Comparison of ENCODE assay signal across 22 cellular contexts in the genomic region with DNA sequence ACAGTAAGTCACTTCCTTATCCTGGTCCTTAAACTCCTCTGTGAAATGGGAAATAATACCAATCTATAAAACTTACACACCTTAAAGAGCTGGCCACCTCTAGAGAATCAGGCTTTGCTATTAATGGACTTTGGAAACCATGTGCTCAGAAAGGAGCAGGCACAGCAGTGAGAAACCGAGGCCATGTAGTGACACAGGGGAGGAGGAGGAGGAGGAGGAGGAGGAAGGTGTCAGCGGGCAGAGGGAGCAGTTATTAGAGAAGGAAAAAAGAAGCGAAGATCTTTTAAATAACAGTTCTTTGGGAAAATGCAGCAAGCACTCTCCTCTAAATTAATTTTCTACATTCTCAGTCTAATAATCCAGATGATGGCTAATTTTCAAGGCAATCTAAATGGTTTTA. TPM values are rescaled to one million over a fixed set of nuclear protein-coding genes. Genes with fewer than 3 reads are reported as not detected.
DNase-seq lines count a peak whose midpoint lies in the region; ATAC-seq, FAIRE-seq and TF ChIP-seq lines count a peak whose summit lies in the region.
"Had no signal": no experiment of that assay in that cellular context is flagged by ENCODE, and none has a peak within 500 bp of the region (broad histone marks: within the 10 kb centered on the region; RNA-seq: fewer than 3 reads in every experiment).

No MANE protein-coding gene starts in this region.

- H3K4me3 Mint-ChIP-seq in MCF 10A (ENCODE audit: unreplicated experiment): no peak overlapping the region
- H3K4me3 Mint-ChIP-seq: CD14-positive monocyte; CD4-positive, alpha-beta T cell; CD8-positive, alpha-beta memory T cell; HFFc6 had no signal

- H3K27ac ChIP-seq in mammary epithelial cell (ENCODE audit: insufficient read depth, low read depth, low read length) (no peak overlapping the region), small intestine (ENCODE audit: low read depth in 1 of 2, low read length in 1 of 2) (no peak overlapping the region)
- H3K27ac ChIP-seq: 22Rv1; BLaER1 treated with 17β-estradiol and CSF1 and Interleukin-3, amounts not matched to agents 10 nM and 100 nM had no signal

- FAIRE-seq in small intestine (lab: Jason Lieb, UNC): no peak
- FAIRE-seq: A204.1, D721Med, H54 had no signal

- ATAC-seq in HG02840 (IDR thresholded peaks at IDR 0.05; ENCODE audit: low FRiP score, unreplicated experiment): no peak

- 77% methylated on average over 2 of the region's 3 CpGs for WGBS in mammary epithelial cell (ENCODE audit: low coverage, missing lambda C conversion rate)
- 67 to 82% (median 73%) methylated on average over 3 of the region's 3 CpGs for WGBS in small intestine, 3 donors

- no peaks in the 10 kb centered on the region for H3K79me2 ChIP-seq in mammary epithelial cell (ENCODE audit: insufficient read depth, low read length)

- H3K27me3 ChIP-seq in mammary epithelial cell (ENCODE audit: insufficient read depth, low read length) (no peaks in the 10 kb centered on the region), small intestine (ENCODE audit: control insufficient read depth in 2 of 2, insufficient read depth in 2 of 2, low read length in 2 of 2) (no peaks in the 10 kb centered on the region)
- H3K27me3 ChIP-seq: BE2C; BLaER1 treated with 17β-estradiol and CSF1 and Interleukin-3, amounts not matched to agents 10 nM and 100 nM had no signal

- no peak overlapping the region for H3K27ac Mint-ChIP-seq in MCF 10A (ENCODE audit: low read depth, unreplicated experiment)
- H3K27ac Mint-ChIP-seq: CD4-positive, alpha-beta T cell; HFFc6 had no signal

- in situ Hi-C loops in mammary epithelial cell (cut with MboI; ENCODE audit: low sequenced_read_pairs in 2 of 2): no loop called here

- BruUV-seq in mammary epithelial cell (replicated peaks; lab: Mats Ljungman, UMichigan): no TSS peak
- no TSS peak for BruUV-seq in MCF 10A (replicated peaks; lab: Mats Ljungman, UMichigan)

- CTCF ChIA-PET in mammary epithelial cell (lab: Charles Lee; ENCODE audit: low non-redundant PET) (no interaction called here), MCF 10A (lab: Yijun Ruan, JAX) (interaction anchor here (0.6 to 2.4 kb wide), 3 partner anchors 23 to 166 kb away, joined by 3 to 18 read pairs (median 4); no protein-coding TSS in a partner anchor)

- no peak overlapping the region for H3K4me2 ChIP-seq in mammary epithelial cell (ENCODE audit: insufficient read depth, low read depth, low read length)
- H3K4me2 ChIP-seq: BLaER1 treated with 17β-estradiol and CSF1 and Interleukin-3, amounts not matched to agents 10 nM and 100 nM had no signal

- no peak for DNase-seq in mammary epithelial cell
- no peak for DNase-seq in MCF 10A (ENCODE audit: unreplicated experiment)
- DNase-seq in mucosa of gallbladder (ENCODE audit: low spot score): peak; percentile 27
- peak; percentile 40 for DNase-seq in small intestine
- DNase-seq in GDM1 (lab: John Stamatoyannopoulos, UW): no peak
- DNase-seq: AML-193; BE2C; CD4-positive, alpha-beta T cell; CD8-positive, alpha-beta memory T cell; DMS 273 treated with DMSO at 0.1 percent for 48 hours; DMS79; EL; GOT3; HFFc6 had no signal

- H3K9me3 Mint-ChIP-seq in MCF 10A (ENCODE audit: unreplicated experiment): peaks cover 7% of the 10 kb centered on the region
- H3K9me3 Mint-ChIP-seq: CD14-positive monocyte; CD4-positive, alpha-beta T cell; CD8-positive, alpha-beta memory T cell had no signal

- no peak overlapping the region for H3K9ac ChIP-seq in mammary epithelial cell (ENCODE audit: insufficient read depth, low read length)
- H3K9ac ChIP-seq: BLaER1 treated with 17β-estradiol and CSF1 and Interleukin-3, amounts not matched to agents 10 nM and 100 nM had no signal

- peak overlapping the region; percentile 8 for H2AFZ ChIP-seq in mammary epithelial cell (ENCODE audit: low read depth, low read length)

- H4K20me1 ChIP-seq in mammary epithelial cell (ENCODE audit: insufficient read depth, low read length): no peaks in the 10 kb centered on the region
- H4K20me1 ChIP-seq: BLaER1 treated with 17β-estradiol and CSF1 and Interleukin-3, amounts not matched to agents 10 nM and 100 nM had no signal

- peaks cover 5% of the 10 kb centered on the region for H3K9me3 ChIP-seq in mammary epithelial cell (replicated peaks; ENCODE audit: insufficient read depth, low read length)
- no peaks in the 10 kb centered on the region for H3K9me3 ChIP-seq in small intestine (ENCODE audit: control insufficient read depth, low read depth)
- H3K9me3 ChIP-seq: BE2C, HAP-1 had no signal

- no peak overlapping the region for H3K4me3 ChIP-seq in mammary epithelial cell (replicated peaks in 1 of 3; ENCODE audit: insufficient read depth in 1 of 3, low read depth in 2 of 3, low read length in 3 of 3)
- H3K4me3 ChIP-seq in small intestine (ENCODE audit: low read depth in 1 of 2, low read length in 2 of 2): no peak overlapping the region
- H3K4me3 ChIP-seq: BLaER1 treated with 17β-estradiol and CSF1 and Interleukin-3, amounts not matched to agents 10 nM and 100 nM; HAP-1 had no signal

- H3K4me1 Mint-ChIP-seq in MCF 10A (ENCODE audit: insufficient read depth, unreplicated experiment): peaks cover 6% of the 10 kb centered on the region
- H3K4me1 Mint-ChIP-seq: CD14-positive monocyte; CD8-positive, alpha-beta memory T cell had no signal

- no peaks in the 10 kb centered on the region for H3K36me3 ChIP-seq in mammary epithelial cell (ENCODE audit: insufficient read depth, low read length)
- no peaks in the 10 kb centered on the region for H3K36me3 ChIP-seq in small intestine (ENCODE audit: control insufficient read depth in 2 of 2, insufficient read depth in 2 of 2, low read length in 2 of 2)
- H3K36me3 ChIP-seq: BE2C had no signal

- intact Hi-C loops in mammary epithelial cell (cut with micrococcal nuclease): no loop called here
- intact Hi-C loops in MCF 10A (cut with micrococcal nuclease): no loop called here

- no peaks in the 10 kb centered on the region for H3K36me3 Mint-ChIP-seq in MCF 10A (ENCODE audit: insufficient read depth, unreplicated experiment)

- no peaks in the 10 kb centered on the region for H3K27me3 Mint-ChIP-seq in MCF 10A (ENCODE audit: insufficient read depth, unreplicated experiment)
- H3K27me3 Mint-ChIP-seq: CD4-positive, alpha-beta T cell; CD8-positive, alpha-beta memory T cell had no signal

- POLR2A ChIA-PET in MCF 10A (lab: Yijun Ruan, JAX): interaction anchor here (1.8 kb wide), 1 partner anchor 9 kb away, joined by 5 read pairs; no protein-coding TSS in a partner anchor

- TF ChIP-seq CTCF in mammary epithelial cell (conservative IDR thresholded peaks at IDR 0.05 in 1 of 2, IDR thresholded peaks at IDR 0.05 in 1 of 2; ENCODE audit: extremely low read depth in 1 of 2, insufficient read depth in 1 of 2, low read depth in 1 of 2, low read length in 2 of 2) (no peak), MCF 10A (IDR thresholded peaks at IDR 0.05; ENCODE audit: unreplicated experiment) (no peak)

- dilution Hi-C loops in mammary epithelial cell (cut with HindIII; ENCODE audit: low sequenced_read_pairs): loop anchor here (5.0 kb wide), 1 partner anchor 80 kb away; no protein-coding TSS in a partner anchor

- H3K4me1 ChIP-seq in mammary epithelial cell (ENCODE audit: insufficient read depth, low read length) (peaks cover 3% of the 10 kb centered on the region), small intestine (ENCODE audit: control insufficient read depth in 2 of 2, insufficient read depth in 1 of 2, low read depth in 1 of 2, low read length in 1 of 2) (no peaks in the 10 kb centered on the region)

RNA-seq across cellular contexts. Expression of gene SUSD1, which starts 38.0 kb away (rescaled TPM):
- 10 to 100 TPM in 1 of 2 donors, 1 to 10 TPM in 1; 1.6 to 10.2 TPM for total RNA-seq in mammary epithelial cell
- polyA plus RNA-seq in mammary epithelial cell: 2.9 TPM
- 13.0 TPM for polyA minus RNA-seq in mammary epithelial cell
- 1.6 and 2.0 TPM in 2 replicates for total RNA-seq in MCF 10A (2022)
- 20.5 TPM for total RNA-seq in mucosa of gallbladder
- polyA plus RNA-seq in small intestine: 1 to 10 TPM; 3.8 to 9.8 (median 4.2) TPM

Comparison
In these comparisons a context has a peak if more than half of its experiments do, and no peak if none do; other contexts are left out.
1. DNase-seq: peak in mucosa of gallbladder (single experiment) and small intestine (single experiment); none in mammary epithelial cell (single experiment), MCF 10A (single experiment) and GDM1 (single experiment).